1 cellular context compared by ENCODE assay signal in genomic region chr13:101530293-101530692, GRCh38.
TF ChIP-seq lines count a peak whose summit lies in the region.

No MANE protein-coding gene starts in this region.

TF ChIP-seq in GM12878, 131 proteins besides CTCF, POLR2A, EP300 and RAD21 (continued from another document):
- TF ChIP-seq ZBTB4 (CRISPR knock-in tag; IDR thresholded peaks at IDR 0.05) (no peak), SMAD5 (IDR thresholded peaks at IDR 0.05; ENCODE audit: low read depth) (no peak), PAX5 (IDR thresholded peaks at IDR 0.05; ENCODE audit: borderline replicate concordance, low read depth, low read length) (no peak), ESRRA (IDR thresholded peaks at IDR 0.05; ENCODE audit: low read length) (no peak), BCLAF1 (IDR thresholded peaks at IDR 0.05) (no peak), HSF1 (IDR thresholded peaks at IDR 0.05; ENCODE audit: low read depth, low read length) (no peak), SPI1 (IDR thresholded peaks at IDR 0.05; ENCODE audit: borderline replicate concordance, insufficient read depth, low read depth, low read length) (no peak), CEBPB (IDR thresholded peaks at IDR 0.05; ENCODE audit: borderline replicate concordance in 1 of 2, low read depth in 2 of 2, low read length in 2 of 2) (no peak), HCFC1 (IDR thresholded peaks at IDR 0.05; ENCODE audit: low read length) (no peak), GATAD2B (conservative IDR thresholded peaks at IDR 0.05; ENCODE audit: low read depth) (no peak), CREB1 (IDR thresholded peaks at IDR 0.05; ENCODE audit: low read depth) (no peak), NFYA (IDR thresholded peaks at IDR 0.05; ENCODE audit: borderline replicate concordance, low read depth, low read length) (no peak), ATF3 (IDR thresholded peaks at IDR 0.05; ENCODE audit: borderline replicate concordance, extremely low read depth, low read depth, low read length) (no peak), YBX1 (IDR thresholded peaks at IDR 0.05) (no peak), MLLT1 (IDR thresholded peaks at IDR 0.05) (no peak), MXI1 (IDR thresholded peaks at IDR 0.05; ENCODE audit: low read depth, low read length) (no peak), JUND (IDR thresholded peaks at IDR 0.05; ENCODE audit: low read depth, low read length) (no peak)
TF ChIP-seq in GM12878: peak in this region for 0.
